22 cellular contexts compared by ENCODE assay signal in genomic region chr5:179879003-179879689, GRCh38. TPM values are rescaled to one million over a fixed set of nuclear protein-coding genes. Genes with fewer than 3 reads are reported as not detected.
DNase-seq lines count a peak whose midpoint lies in the region; ATAC-seq, FAIRE-seq and TF ChIP-seq lines count a peak whose summit lies in the region.
"Had no signal": no experiment of that assay in that cellular context is flagged by ENCODE, and none has a peak within 500 bp of the region (broad histone marks: within the 10 kb centered on the region; RNA-seq: fewer than 3 reads in every experiment).

No MANE protein-coding gene starts in this region.

- no peak overlapping the region for H2BK15ac ChIP-seq in H1 (ENCODE audit: low read length)

- no peak overlapping the region for H3K27ac Mint-ChIP-seq in naive thymus-derived CD4-positive, alpha-beta T cell
- no peak overlapping the region for H3K27ac Mint-ChIP-seq in stimulated activated effector memory CD8-positive, alpha-beta T cell treated with anti-CD3 and anti-CD28 coated beads, Interleukin-12 subunit alpha, Interleukin-12 subunit beta, amount 100 ng/mL, for 72 hours
- H3K27ac Mint-ChIP-seq in T-cell: no peak overlapping the region

- H2BK120ac ChIP-seq in H1 (replicated peaks; ENCODE audit: low read depth, low read length): no peak overlapping the region

- no peak overlapping the region for H2AFZ ChIP-seq in H1 (ENCODE audit: low read length)
- H2AFZ ChIP-seq: PC-9 had no signal

- no peak overlapping the region for H3K4me3 Mint-ChIP-seq in naive thymus-derived CD4-positive, alpha-beta T cell
- no peak overlapping the region for H3K4me3 Mint-ChIP-seq in stimulated activated effector memory CD8-positive, alpha-beta T cell treated with anti-CD3 and anti-CD28 coated beads, Interleukin-12 subunit alpha, Interleukin-12 subunit beta, amount 100 ng/mL, for 72 hours
- H3K4me3 Mint-ChIP-seq in T-cell: no peak overlapping the region

- no peak overlapping the region for H3K56ac ChIP-seq in H1 (replicated peaks; ENCODE audit: insufficient read length, low read depth, low read length)

- H3K9me3 ChIP-seq in H1 (ENCODE audit: insufficient read depth in 2 of 2, low read depth in 1 of 2, low read length in 1 of 2): peaks cover 4 to 16% of the 10 kb centered on the region in 2 experiments
- H3K9me3 ChIP-seq in naive thymus-derived CD4-positive, alpha-beta T cell (ENCODE audit: control insufficient read depth in 2 of 3, low read length in 3 of 3): peaks cover 0 to 20% (median 7%) of the 10 kb centered on the region in 3 experiments

- peak; percentile 18; the same call in 1 of the 2 replicates for TF ChIP-seq POLR2A in H54 (IDR thresholded peaks at IDR 0.05; ENCODE audit: low read depth, low read length)
- TF ChIP-seq POLR2A in H1 (IDR thresholded peaks at IDR 0.05; ENCODE audit: control extremely low read depth in 1 of 2, low read depth in 2 of 2, low read length in 2 of 2): no peak
- TF ChIP-seq POLR2A in lower leg skin (IDR thresholded peaks at IDR 0.05): no peak

- no peak overlapping the region for H4K5ac ChIP-seq in H1 (ENCODE audit: insufficient read length, low read depth, low read length)

- H3K14ac ChIP-seq in H1 (ENCODE audit: insufficient read length): no peak overlapping the region

- peak; percentile 31 for ATAC-seq in naive thymus-derived CD4-positive, alpha-beta T cell
- ATAC-seq in stimulated activated effector memory CD8-positive, alpha-beta T cell treated with anti-CD3 and anti-CD28 coated beads, Interleukin-12 subunit alpha, Interleukin-12 subunit beta, amount 100 ng/mL, for 72 hours: peak; percentile 33
- ATAC-seq in HG02759 (IDR thresholded peaks at IDR 0.05; ENCODE audit: unreplicated experiment) (no peak), T-cell (replicated peaks in 1 of 4) (no peak), GM21737 (IDR thresholded peaks at IDR 0.05; ENCODE audit: unreplicated experiment) (no peak)
- ATAC-seq: SK-N-SH treated with all-trans-retinoic acid at 6 μM for 48 hours had no signal

- no peak for DNase-seq in H54 (ENCODE audit: insufficient read length, low spot score)
- DNase-seq in H1 (ENCODE audit: low read depth in 1 of 2, low spot score in 2 of 2): no peak
- DNase-seq in naive thymus-derived CD4-positive, alpha-beta T cell: no peak
- no peak for DNase-seq in stimulated activated effector memory CD8-positive, alpha-beta T cell treated with anti-CD3 and anti-CD28 coated beads, Interleukin-12 subunit alpha, Interleukin-12 subunit beta, amount 100 ng/mL, for 72 hours (ENCODE audit: low spot score in 2 of 2)
- DNase-seq in T-cell: no peak
- no peak for DNase-seq in lower leg skin (ENCODE audit: low spot score in 2 of 2)
- DNase-seq: AML-193, HCEC 1CT, KBM-7, NCI-H1092 treated with DMSO at 0.1 percent for 48 hours, NCI-H146, NCI-H2029 treated with DMSO at 0.1 percent for 48 hours, NCI-H226, NCI-H510A treated with DMSO at 0.1 percent for 48 hours, NCI-H748 treated with DMSO at 0.1 percent for 48 hours, PC-9, RPMI8226, SIG-M5 had no signal

- no peak for TF ChIP-seq RAD21 in H1 (IDR thresholded peaks at IDR 0.05 in 1 of 2, conservative IDR thresholded peaks at IDR 0.05 in 1 of 2; ENCODE audit: low read depth in 2 of 2, low read length in 2 of 2)

- CTCF ChIA-PET in H1 (lab: Charles Lee; ENCODE audit: partially characterized antibody) (interaction anchor here (0.7 to 8.0 kb wide), 7 partner anchors 9 to 463 kb away, joined by 3 to 67 read pairs (median 6); no protein-coding TSS in a partner anchor), T-cell (lab: Charles Lee) (no interaction called here)
- CTCF ChIA-PET in naive thymus-derived CD4-positive, alpha-beta T cell (lab: Charles Lee): no interaction called here

- intact Hi-C loops in naive thymus-derived CD4-positive, alpha-beta T cell (cut with micrococcal nuclease): no loop called here
- intact Hi-C loops in lower leg skin (cut with DNase I; ENCODE audit: low total_unique reads): no loop called here

- H2AK5ac ChIP-seq in H1 (ENCODE audit: low read depth, low read length): no peak overlapping the region

- no peak overlapping the region for H2BK12ac ChIP-seq in H1 (ENCODE audit: low read depth, low read length)

- TF ChIP-seq CTCF in H1 (IDR thresholded peaks at IDR 0.05; ENCODE audit: control extremely low read depth in 1 of 3, insufficient read depth in 1 of 3, low read depth in 1 of 3, low read length in 3 of 3) (no peak), lower leg skin (IDR thresholded peaks at IDR 0.05) (no peak)

- POLR2A ChIA-PET in H1 (lab: Charles Lee; ENCODE audit: partially characterized antibody) (interaction anchor here (0.9 to 2.0 kb wide), 6 partner anchors 10 to 57 kb away, joined by 3 to 6 read pairs (median 3); no protein-coding TSS in a partner anchor), T-cell (lab: Charles Lee) (no interaction called here)
- POLR2A ChIA-PET in naive thymus-derived CD4-positive, alpha-beta T cell (lab: Charles Lee): no interaction called here

- no peak overlapping the region for H3K23ac ChIP-seq in H1 (ENCODE audit: insufficient read length)

- H3K4me3 ChIP-seq in H1 (ENCODE audit: extremely low read depth in 1 of 4, insufficient read depth in 2 of 4, low read depth in 3 of 4, low read length in 4 of 4): no peak overlapping the region
- H3K4me3 ChIP-seq in naive thymus-derived CD4-positive, alpha-beta T cell (ENCODE audit: low read length): no peak overlapping the region
- H3K4me3 ChIP-seq in lower leg skin (ENCODE audit: low read depth, poor library complexity, severe bottlenecking): no peak overlapping the region
- H3K4me3 ChIP-seq: PC-9 had no signal

- no peak overlapping the region for H2BK20ac ChIP-seq in H1 (ENCODE audit: low read length)

- peaks cover 0 to 18% (median 9%) of the 10 kb centered on the region in 11 donors for H3K9me3 Mint-ChIP-seq in naive thymus-derived CD4-positive, alpha-beta T cell
- H3K9me3 Mint-ChIP-seq in stimulated activated effector memory CD8-positive, alpha-beta T cell treated with anti-CD3 and anti-CD28 coated beads, Interleukin-12 subunit alpha, Interleukin-12 subunit beta, amount 100 ng/mL, for 72 hours: peaks cover 9% of the 10 kb centered on the region
- H3K9me3 Mint-ChIP-seq in T-cell: peaks cover 0 to 11% (median 6%) of the 10 kb centered on the region in 3 donors

- H3K79me1 ChIP-seq in H1 (ENCODE audit: low read depth, low read length): no peaks in the 10 kb centered on the region

- no peak overlapping the region for H4K91ac ChIP-seq in H1 (replicated peaks; ENCODE audit: insufficient read length, low read length)

- H3K4ac ChIP-seq in H1 (replicated peaks; ENCODE audit: insufficient read length, low read depth, low read length): no peak overlapping the region

- H3K27me3 ChIP-seq in H1 (replicated peaks in 1 of 4; ENCODE audit: control insufficient read depth in 3 of 4, extremely low read depth in 1 of 4, insufficient read depth in 3 of 4, low read length in 3 of 4): no peaks in the 10 kb centered on the region
- no peaks in the 10 kb centered on the region for H3K27me3 ChIP-seq in naive thymus-derived CD4-positive, alpha-beta T cell (ENCODE audit: control insufficient read depth in 2 of 2, insufficient read depth in 2 of 2, low read length in 2 of 2)

- peaks cover 3 to 31% (median 15%) of the 10 kb centered on the region in 4 experiments; a peak in 7 of 8 replicates for H3K36me3 ChIP-seq in H1 (ENCODE audit: control insufficient read depth in 2 of 4, insufficient read depth in 4 of 4, low read length in 3 of 4)
- peaks cover 0 to 72% (median 14%) of the 10 kb centered on the region in 3 experiments for H3K36me3 ChIP-seq in naive thymus-derived CD4-positive, alpha-beta T cell (ENCODE audit: control insufficient read depth in 2 of 3, insufficient read depth in 3 of 3, low read length in 3 of 3)

- H3K9ac ChIP-seq in H1 (replicated peaks in 1 of 4; ENCODE audit: extremely low read depth in 1 of 4, low read depth in 3 of 4, low read length in 3 of 4): no peak overlapping the region

- H2BK5ac ChIP-seq in H1 (ENCODE audit: low read depth, low read length): no peak overlapping the region; the same call in 1 of the 2 replicates

- no peaks in the 10 kb centered on the region for H3K4me1 ChIP-seq in H1 (replicated peaks in 1 of 4; ENCODE audit: control insufficient read depth in 3 of 4, insufficient read depth in 4 of 4, low read length in 3 of 4)
- no peaks in the 10 kb centered on the region for H3K4me1 ChIP-seq in naive thymus-derived CD4-positive, alpha-beta T cell (ENCODE audit: control insufficient read depth in 2 of 2, insufficient read depth in 2 of 2, low read length in 2 of 2)

- no peak overlapping the region for H3K27ac ChIP-seq in H1 (ENCODE audit: low read depth, low read length)
- H3K27ac ChIP-seq in naive thymus-derived CD4-positive, alpha-beta T cell (ENCODE audit: low read depth, low read length): no peak overlapping the region
- H3K27ac ChIP-seq: C4-2B, PC-9 had no signal

- H3K18ac ChIP-seq in H1 (ENCODE audit: extremely low read depth, low read length): no peak overlapping the region

- peaks cover 0 to 4% of the 10 kb centered on the region in 2 experiments for H4K20me1 ChIP-seq in H1 (replicated peaks in 1 of 2; ENCODE audit: control insufficient read depth in 1 of 2, insufficient read depth in 2 of 2, low read length in 2 of 2)

- TF ChIP-seq EP300 in H1 (IDR thresholded peaks at IDR 0.05; ENCODE audit: borderline replicate concordance in 1 of 2, low read depth in 2 of 2, low read length in 2 of 2): no peak

- peak overlapping the region; percentile 85 for H4K8ac ChIP-seq in H1 (ENCODE audit: extremely low read depth, insufficient read depth, low read length)

- H3K36me3 Mint-ChIP-seq in naive thymus-derived CD4-positive, alpha-beta T cell: peaks cover 6 to 29% (median 23%) of the 10 kb centered on the region in 5 donors
- peaks cover 47% of the 10 kb centered on the region for H3K36me3 Mint-ChIP-seq in stimulated activated effector memory CD8-positive, alpha-beta T cell treated with anti-CD3 and anti-CD28 coated beads, Interleukin-12 subunit alpha, Interleukin-12 subunit beta, amount 100 ng/mL, for 72 hours
- H3K36me3 Mint-ChIP-seq in T-cell: peaks cover 37% of the 10 kb centered on the region

- 97% methylated on average over 29 of the region's 31 CpGs; no CpG with 5 or more reads in 1 of the 2 experiments for WGBS in H1 (ENCODE audit: extremely low coverage in 1 of 2, insufficient coverage in 1 of 2, insufficient read length in 1 of 2, insufficient replicate concordance in 2 of 2, low coverage in 1 of 2, low lambda C conversion rate in 2 of 2, missing lambda C conversion rate in 1 of 2), 2 experiments
- WGBS in lower leg skin, 2 donors: 91 to 97% methylated on average over 20 to 25 of the region's 31 CpGs

- H3K4me1 Mint-ChIP-seq in naive thymus-derived CD4-positive, alpha-beta T cell: no peaks in the 10 kb centered on the region
- no peaks in the 10 kb centered on the region for H3K4me1 Mint-ChIP-seq in stimulated activated effector memory CD8-positive, alpha-beta T cell treated with anti-CD3 and anti-CD28 coated beads, Interleukin-12 subunit alpha, Interleukin-12 subunit beta, amount 100 ng/mL, for 72 hours
- H3K4me1 Mint-ChIP-seq in T-cell: no peaks in the 10 kb centered on the region

- FAIRE-seq in H54 (lab: Jason Lieb, UNC): no peak
- FAIRE-seq in H1 (lab: Jason Lieb, UNC): no peak

- no peak overlapping the region for H3K4me2 ChIP-seq in H1 (ENCODE audit: insufficient read depth in 1 of 2, low read depth in 2 of 2, low read length in 2 of 2)
- H3K4me2 ChIP-seq: PC-9 had no signal

- H3K79me2 ChIP-seq in H1 (ENCODE audit: control insufficient read depth in 1 of 2, insufficient read depth in 2 of 2, low read length in 2 of 2): no peaks in the 10 kb centered on the region

- 0 out of 2 replicates have a peak, but pooled peaks cover 2% of the 10 kb centered on the region for H3K23me2 ChIP-seq in H1 (ENCODE audit: low read depth, low read length)

- H3K27me3 Mint-ChIP-seq in naive thymus-derived CD4-positive, alpha-beta T cell: no peaks in the 10 kb centered on the region
- H3K27me3 Mint-ChIP-seq in T-cell: no peaks in the 10 kb centered on the region

RNA-seq across cellular contexts. Expression of gene MRNIP, which starts 20.5 kb away (rescaled TPM):
- total RNA-seq in H1 (2021; fragmentation: NEBNext Ultra II Directional; extraction: Animal tissue kit (Norgen Biotek cat#: 25700)): 22.2 and 29.6 TPM in 2 replicates
- 29.6 and 42.5 TPM in 2 replicates for polyA plus RNA-seq in H1 (2011; rRNA removed)
- polyA plus RNA-seq in H1 (2011; cell fraction: cytosol; rRNA removed): 41.4 TPM
- 213 TPM for polyA plus RNA-seq in H1 (2011; cell fraction: nucleus; rRNA removed)
- polyA plus RNA-seq in H1 (2012, experiment 1 of 2): 28.3 to 30.2 TPM (median 29.2 TPM) in 4 replicates
- 10.6 TPM for polyA plus RNA-seq in H1 (2012, experiment 2 of 2)
- 27.2 TPM for polyA plus RNA-seq in H1 (2013, experiment 1 of 2)
- 24.3 TPM for polyA plus RNA-seq in H1 (2013, experiment 2 of 2)
- 21.4 and 22.4 TPM in 2 replicates for polyA minus RNA-seq in H1 (2011; rRNA and poly(A)+ RNA removed)
- 10.3 TPM for polyA minus RNA-seq in H1 (2011; cell fraction: cytosol; rRNA and poly(A)+ RNA removed)
- polyA minus RNA-seq in H1 (2011; cell fraction: nucleus; rRNA and poly(A)+ RNA removed): 30.9 TPM
- total RNA-seq in naive thymus-derived CD4-positive, alpha-beta T cell: 100 to 1,000 TPM in 2 of 5 experiments, 10 to 100 TPM in 3; 27.9 to 133 (median 43.3) TPM
- 10 to 100 TPM; 19.4 to 23.8 TPM for polyA plus RNA-seq in naive thymus-derived CD4-positive, alpha-beta T cell
- total RNA-seq in T-cell (100 to 1,000 TPM in 3 of 5 donors, 10 to 100 TPM in 2; 54.1 to 119 (median 112) TPM), lower leg skin (10 to 100 TPM; 13.7 to 44.9 (median 26.5) TPM)

RNA-seq across cellular contexts. Expression of gene TBC1D9B, which starts 28.6 kb away (rescaled TPM):
- total RNA-seq in H1 (2021; fragmentation: NEBNext Ultra II Directional; extraction: Animal tissue kit (Norgen Biotek cat#: 25700)): 49.9 and 57.1 TPM in 2 replicates
- 33.6 and 46.3 TPM in 2 replicates for polyA plus RNA-seq in H1 (2011; rRNA removed)
- polyA plus RNA-seq in H1 (2011; cell fraction: cytosol; rRNA removed): 43.4 TPM
- 231 TPM for polyA plus RNA-seq in H1 (2011; cell fraction: nucleus; rRNA removed)
- 38.8 to 53.8 TPM (median 48.2 TPM) in 4 replicates for polyA plus RNA-seq in H1 (2012, experiment 1 of 2)
- polyA plus RNA-seq in H1 (2012, experiment 2 of 2): 35.0 TPM
- polyA plus RNA-seq in H1 (2013, experiment 1 of 2): 32.9 TPM
- polyA plus RNA-seq in H1 (2013, experiment 2 of 2): 34.5 TPM
- 43.7 and 44.0 TPM in 2 replicates for polyA minus RNA-seq in H1 (2011; rRNA and poly(A)+ RNA removed)
- polyA minus RNA-seq in H1 (2011; cell fraction: cytosol; rRNA and poly(A)+ RNA removed): 30.5 TPM
- 60.0 TPM for polyA minus RNA-seq in H1 (2011; cell fraction: nucleus; rRNA and poly(A)+ RNA removed)
- total RNA-seq in naive thymus-derived CD4-positive, alpha-beta T cell: 100 to 1,000 TPM in 1 of 5 experiments, 10 to 100 TPM in 4; 71.3 to 117 (median 86.9) TPM
- 10 to 100 TPM; 19.3 to 58.5 TPM for polyA plus RNA-seq in naive thymus-derived CD4-positive, alpha-beta T cell
- total RNA-seq in T-cell (100 to 1,000 TPM in 2 of 5 donors, 10 to 100 TPM in 3; 65.9 to 125 (median 96.2) TPM), lower leg skin (100 to 1,000 TPM in 2 of 4 donors, 10 to 100 TPM in 2; 71.4 to 125 (median 100) TPM)

RNA-seq across cellular contexts. Expression of gene SQSTM1, which starts 58.4 kb away (rescaled TPM):
- 98.6 and 110 TPM in 2 replicates for total RNA-seq in H1 (2021; fragmentation: NEBNext Ultra II Directional; extraction: Animal tissue kit (Norgen Biotek cat#: 25700))
- 70.6 and 78.6 TPM in 2 replicates for polyA plus RNA-seq in H1 (2011; rRNA removed)
- 63.7 TPM for polyA plus RNA-seq in H1 (2011; cell fraction: cytosol; rRNA removed)
- polyA plus RNA-seq in H1 (2011; cell fraction: nucleus; rRNA removed): 97.6 TPM
- polyA plus RNA-seq in H1 (2012, experiment 1 of 2): 73.2 to 115 TPM (median 98.8 TPM) in 4 replicates
- 98.7 TPM for polyA plus RNA-seq in H1 (2012, experiment 2 of 2)
- polyA plus RNA-seq in H1 (2013, experiment 1 of 2): 54.2 TPM
- 53.0 TPM for polyA plus RNA-seq in H1 (2013, experiment 2 of 2)
- 39.1 and 39.8 TPM in 2 replicates for polyA minus RNA-seq in H1 (2011; rRNA and poly(A)+ RNA removed)
- 125 TPM for polyA minus RNA-seq in H1 (2011; cell fraction: cytosol; rRNA and poly(A)+ RNA removed)
- 167 TPM for polyA minus RNA-seq in H1 (2011; cell fraction: nucleus; rRNA and poly(A)+ RNA removed)
- 100 to 1,000 TPM; 173 to 309 (median 233) TPM for total RNA-seq in naive thymus-derived CD4-positive, alpha-beta T cell
- polyA plus RNA-seq in naive thymus-derived CD4-positive, alpha-beta T cell: 100 to 1,000 TPM; 129 to 178 TPM
- total RNA-seq in T-cell: 100 to 1,000 TPM; 220 to 327 (median 280) TPM
- 100 to 1,000 TPM; 263 to 508 (median 298) TPM for total RNA-seq in lower leg skin

Comparison
In these comparisons a context has a peak if more than half of its experiments do, and no peak if none do; other contexts are left out.
1. ATAC-seq: peak in naive thymus-derived CD4-positive, alpha-beta T cell (single experiment) and stimulated activated effector memory CD8-positive, alpha-beta T cell treated with anti-CD3 and anti-CD28 coated beads, Interleukin-12 subunit alpha, Interleukin-12 subunit beta, amount 100 ng/mL, for 72 hours (single experiment); none in HG02759 (single experiment), T-cell (0 of 4) and GM21737 (single experiment).